ENCODE assay signal across 9 cellular contexts in the genomic region with DNA sequence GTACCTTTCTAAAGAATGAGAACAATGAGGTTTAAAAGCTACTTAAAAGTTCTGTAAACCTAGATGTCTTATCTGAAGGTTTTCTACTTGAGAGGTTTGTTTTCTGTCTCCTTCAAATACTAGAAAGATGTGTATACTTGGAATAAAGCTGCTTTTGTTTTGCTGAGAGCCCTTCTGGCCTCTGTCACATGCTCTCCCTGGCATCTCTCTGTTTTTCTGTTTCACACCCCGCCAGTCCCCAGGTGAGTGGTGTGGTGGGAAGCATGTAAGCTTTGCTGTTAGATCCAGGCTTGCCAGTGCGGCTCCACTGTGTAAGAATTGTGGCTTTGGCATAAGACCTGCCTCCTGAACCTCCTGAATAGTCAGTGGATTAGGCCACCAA. TPM values are rescaled to one million over a fixed set of nuclear protein-coding genes. Genes with fewer than 3 reads are reported as not detected.
DNase-seq lines count a peak whose midpoint lies in the region; ATAC-seq and TF ChIP-seq lines count a peak whose summit lies in the region.
"Had no signal": no experiment of that assay in that cellular context is flagged by ENCODE, and none has a peak within 500 bp of the region (broad histone marks: within the 10 kb centered on the region; RNA-seq: fewer than 3 reads in every experiment).

No MANE protein-coding gene starts in this region.

- peak overlapping the region; percentile 8 to 77 for H3K27ac Mint-ChIP-seq in activated naive CD4-positive, alpha-beta T cell treated with anti-CD3 and anti-CD28 coated beads, Interleukin-2, amount 50 U/mL, for 72 hours
- 0 out of 2 replicates have a peak overlapping the region, but pooled peaks have one; percentile 13 for H3K27ac Mint-ChIP-seq in WTC11

- POLR2A ChIA-PET in WTC11 (lab: Charles Lee) = no interaction called here

- H3K36me3 Mint-ChIP-seq in activated naive CD4-positive, alpha-beta T cell treated with anti-CD3 and anti-CD28 coated beads, Interleukin-2, amount 50 U/mL, for 72 hours = peaks cover 31 to 52% of the 10 kb centered on the region in 2 donors
- H3K36me3 Mint-ChIP-seq in WTC11 = peaks cover 38% of the 10 kb centered on the region

- H3K4me1 Mint-ChIP-seq in WTC11 = peaks cover 37% of the 10 kb centered on the region

- TF ChIP-seq CTCF in WTC11 (IDR thresholded peaks at IDR 0.05) = no peak

- CTCF ChIA-PET in WTC11 (lab: Charles Lee) = interaction anchor here (0.5 to 1.3 kb wide), 2 partner anchors 97 to 123 kb away, joined by 3 to 4 read pairs; no protein-coding TSS in a partner anchor

- no peaks in the 10 kb centered on the region for H3K9me3 Mint-ChIP-seq in activated naive CD4-positive, alpha-beta T cell treated with anti-CD3 and anti-CD28 coated beads, Interleukin-2, amount 50 U/mL, for 72 hours
- no peaks in the 10 kb centered on the region for H3K9me3 Mint-ChIP-seq in WTC11

- peak in 1 of 2 donors; percentile 53 for ATAC-seq in activated naive CD4-positive, alpha-beta T cell treated with anti-CD3 and anti-CD28 coated beads, Interleukin-2, amount 50 U/mL, for 72 hours
- ATAC-seq in HG02973 (IDR thresholded peaks at IDR 0.05; ENCODE audit: unreplicated experiment) (peak; percentile 48), WTC11 (peak; percentile 72)
- ATAC-seq: heart right ventricle had no signal

- H3K27me3 Mint-ChIP-seq in WTC11 (ENCODE audit: low read depth) = no peaks in the 10 kb centered on the region

- no peak overlapping the region for H3K4me3 Mint-ChIP-seq in WTC11

- DNase-seq in activated naive CD4-positive, alpha-beta T cell treated with anti-CD3 and anti-CD28 coated beads, Interleukin-2, amount 50 U/mL, for 72 hours (ENCODE audit: low spot score in 2 of 2) = no peak
- no peak for DNase-seq in activated naive CD4-positive, alpha-beta T cell treated with anti-CD3 and anti-CD28 coated beads, Interleukin-2, amount 50 U/mL, for 16 hours
- DNase-seq in WTC11 (ENCODE audit: low spot score) (no peak), superior temporal gyrus (ENCODE audit: extremely low spot score) (peak; percentile 86), ureter (ENCODE audit: low spot score) (no peak), kidney tubule cell (ENCODE audit: low spot score) (no peak), glomerular visceral epithelial cell (ENCODE audit: extremely low spot score) (no peak)
- DNase-seq: heart right ventricle had no signal

TF ChIP-seq in WTC11, 78 proteins besides CTCF, POLR2A, EP300 and RAD21 (continues in another document):
- TF ChIP-seq RELA (CRISPR knock-in tag; IDR thresholded peaks at IDR 0.05; ENCODE audit: borderline replicate concordance) (no peak), TEAD4 (CRISPR knock-in tag; IDR thresholded peaks at IDR 0.05) (no peak), NR3C1 (CRISPR knock-in tag; conservative IDR thresholded peaks at IDR 0.05; ENCODE audit: low read depth) (no peak), CREM (CRISPR knock-in tag; IDR thresholded peaks at IDR 0.05) (no peak), CREB1 (CRISPR knock-in tag; IDR thresholded peaks at IDR 0.05) (no peak), ZNF396 (CRISPR knock-in tag; IDR thresholded peaks at IDR 0.05; ENCODE audit: borderline replicate concordance) (no peak), MYBL2 (CRISPR knock-in tag; IDR thresholded peaks at IDR 0.05) (no peak), ELF4 (CRISPR knock-in tag; IDR thresholded peaks at IDR 0.05; ENCODE audit: low read depth) (no peak), FOXK1 (CRISPR knock-in tag; IDR thresholded peaks at IDR 0.05) (no peak), NFATC4 (CRISPR knock-in tag; IDR thresholded peaks at IDR 0.05) (no peak), PRRX2 (CRISPR knock-in tag; IDR thresholded peaks at IDR 0.05) (no peak)
- TF ChIP-seq, protein P1, sequence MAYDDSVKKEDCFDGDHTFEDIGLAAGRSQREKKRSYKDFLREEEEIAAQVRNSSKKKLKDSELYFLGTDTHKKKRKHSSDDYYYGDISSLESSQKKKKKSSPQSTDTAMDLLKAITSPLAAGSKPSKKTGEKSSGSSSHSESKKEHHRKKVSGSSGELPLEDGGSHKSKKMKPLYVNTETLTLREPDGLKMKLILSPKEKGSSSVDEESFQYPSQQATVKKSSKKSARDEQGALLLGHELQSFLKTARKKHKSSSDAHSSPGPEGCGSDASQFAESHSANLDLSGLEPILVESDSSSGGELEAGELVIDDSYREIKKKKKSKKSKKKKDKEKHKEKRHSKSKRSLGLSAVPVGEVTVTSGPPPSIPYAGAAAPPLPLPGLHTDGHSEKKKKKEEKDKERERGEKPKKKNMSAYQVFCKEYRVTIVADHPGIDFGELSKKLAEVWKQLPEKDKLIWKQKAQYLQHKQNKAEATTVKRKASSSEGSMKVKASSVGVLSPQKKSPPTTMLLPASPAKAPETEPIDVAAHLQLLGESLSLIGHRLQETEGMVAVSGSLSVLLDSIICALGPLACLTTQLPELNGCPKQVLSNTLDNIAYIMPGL (CRISPR knock-in tag; IDR thresholded peaks at IDR 0.05) = no peak
- TF ChIP-seq, protein P2, sequence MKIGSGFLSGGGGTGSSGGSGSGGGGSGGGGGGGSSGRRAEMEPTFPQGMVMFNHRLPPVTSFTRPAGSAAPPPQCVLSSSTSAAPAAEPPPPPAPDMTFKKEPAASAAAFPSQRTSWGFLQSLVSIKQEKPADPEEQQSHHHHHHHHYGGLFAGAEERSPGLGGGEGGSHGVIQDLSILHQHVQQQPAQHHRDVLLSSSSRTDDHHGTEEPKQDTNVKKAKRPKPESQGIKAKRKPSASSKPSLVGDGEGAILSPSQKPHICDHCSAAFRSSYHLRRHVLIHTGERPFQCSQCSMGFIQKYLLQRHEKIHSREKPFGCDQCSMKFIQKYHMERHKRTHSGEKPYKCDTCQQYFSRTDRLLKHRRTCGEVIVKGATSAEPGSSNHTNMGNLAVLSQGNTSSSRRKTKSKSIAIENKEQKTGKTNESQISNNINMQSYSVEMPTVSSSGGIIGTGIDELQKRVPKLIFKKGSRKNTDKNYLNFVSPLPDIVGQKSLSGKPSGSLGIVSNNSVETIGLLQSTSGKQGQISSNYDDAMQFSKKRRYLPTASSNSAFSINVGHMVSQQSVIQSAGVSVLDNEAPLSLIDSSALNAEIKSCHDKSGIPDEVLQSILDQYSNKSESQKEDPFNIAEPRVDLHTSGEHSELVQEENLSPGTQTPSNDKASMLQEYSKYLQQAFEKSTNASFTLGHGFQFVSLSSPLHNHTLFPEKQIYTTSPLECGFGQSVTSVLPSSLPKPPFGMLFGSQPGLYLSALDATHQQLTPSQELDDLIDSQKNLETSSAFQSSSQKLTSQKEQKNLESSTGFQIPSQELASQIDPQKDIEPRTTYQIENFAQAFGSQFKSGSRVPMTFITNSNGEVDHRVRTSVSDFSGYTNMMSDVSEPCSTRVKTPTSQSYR (CRISPR knock-in tag; IDR thresholded peaks at IDR 0.05) = no peak
- TF ChIP-seq, protein P3, sequence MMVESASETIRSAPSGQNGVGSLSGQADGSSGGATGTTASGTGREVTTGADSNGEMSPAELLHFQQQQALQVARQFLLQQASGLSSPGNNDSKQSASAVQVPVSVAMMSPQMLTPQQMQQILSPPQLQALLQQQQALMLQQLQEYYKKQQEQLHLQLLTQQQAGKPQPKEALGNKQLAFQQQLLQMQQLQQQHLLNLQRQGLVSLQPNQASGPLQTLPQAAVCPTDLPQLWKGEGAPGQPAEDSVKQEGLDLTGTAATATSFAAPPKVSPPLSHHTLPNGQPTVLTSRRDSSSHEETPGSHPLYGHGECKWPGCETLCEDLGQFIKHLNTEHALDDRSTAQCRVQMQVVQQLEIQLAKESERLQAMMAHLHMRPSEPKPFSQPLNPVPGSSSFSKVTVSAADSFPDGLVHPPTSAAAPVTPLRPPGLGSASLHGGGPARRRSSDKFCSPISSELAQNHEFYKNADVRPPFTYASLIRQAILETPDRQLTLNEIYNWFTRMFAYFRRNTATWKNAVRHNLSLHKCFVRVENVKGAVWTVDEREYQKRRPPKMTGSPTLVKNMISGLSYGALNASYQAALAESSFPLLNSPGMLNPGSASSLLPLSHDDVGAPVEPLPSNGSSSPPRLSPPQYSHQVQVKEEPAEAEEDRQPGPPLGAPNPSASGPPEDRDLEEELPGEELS (CRISPR knock-in tag; IDR thresholded peaks at IDR 0.05) = no peak
- TF ChIP-seq, protein P4, sequence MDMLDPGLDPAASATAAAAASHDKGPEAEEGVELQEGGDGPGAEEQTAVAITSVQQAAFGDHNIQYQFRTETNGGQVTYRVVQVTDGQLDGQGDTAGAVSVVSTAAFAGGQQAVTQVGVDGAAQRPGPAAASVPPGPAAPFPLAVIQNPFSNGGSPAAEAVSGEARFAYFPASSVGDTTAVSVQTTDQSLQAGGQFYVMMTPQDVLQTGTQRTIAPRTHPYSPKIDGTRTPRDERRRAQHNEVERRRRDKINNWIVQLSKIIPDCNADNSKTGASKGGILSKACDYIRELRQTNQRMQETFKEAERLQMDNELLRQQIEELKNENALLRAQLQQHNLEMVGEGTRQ (CRISPR knock-in tag; IDR thresholded peaks at IDR 0.05) = no peak
- TF ChIP-seq, protein P5, sequence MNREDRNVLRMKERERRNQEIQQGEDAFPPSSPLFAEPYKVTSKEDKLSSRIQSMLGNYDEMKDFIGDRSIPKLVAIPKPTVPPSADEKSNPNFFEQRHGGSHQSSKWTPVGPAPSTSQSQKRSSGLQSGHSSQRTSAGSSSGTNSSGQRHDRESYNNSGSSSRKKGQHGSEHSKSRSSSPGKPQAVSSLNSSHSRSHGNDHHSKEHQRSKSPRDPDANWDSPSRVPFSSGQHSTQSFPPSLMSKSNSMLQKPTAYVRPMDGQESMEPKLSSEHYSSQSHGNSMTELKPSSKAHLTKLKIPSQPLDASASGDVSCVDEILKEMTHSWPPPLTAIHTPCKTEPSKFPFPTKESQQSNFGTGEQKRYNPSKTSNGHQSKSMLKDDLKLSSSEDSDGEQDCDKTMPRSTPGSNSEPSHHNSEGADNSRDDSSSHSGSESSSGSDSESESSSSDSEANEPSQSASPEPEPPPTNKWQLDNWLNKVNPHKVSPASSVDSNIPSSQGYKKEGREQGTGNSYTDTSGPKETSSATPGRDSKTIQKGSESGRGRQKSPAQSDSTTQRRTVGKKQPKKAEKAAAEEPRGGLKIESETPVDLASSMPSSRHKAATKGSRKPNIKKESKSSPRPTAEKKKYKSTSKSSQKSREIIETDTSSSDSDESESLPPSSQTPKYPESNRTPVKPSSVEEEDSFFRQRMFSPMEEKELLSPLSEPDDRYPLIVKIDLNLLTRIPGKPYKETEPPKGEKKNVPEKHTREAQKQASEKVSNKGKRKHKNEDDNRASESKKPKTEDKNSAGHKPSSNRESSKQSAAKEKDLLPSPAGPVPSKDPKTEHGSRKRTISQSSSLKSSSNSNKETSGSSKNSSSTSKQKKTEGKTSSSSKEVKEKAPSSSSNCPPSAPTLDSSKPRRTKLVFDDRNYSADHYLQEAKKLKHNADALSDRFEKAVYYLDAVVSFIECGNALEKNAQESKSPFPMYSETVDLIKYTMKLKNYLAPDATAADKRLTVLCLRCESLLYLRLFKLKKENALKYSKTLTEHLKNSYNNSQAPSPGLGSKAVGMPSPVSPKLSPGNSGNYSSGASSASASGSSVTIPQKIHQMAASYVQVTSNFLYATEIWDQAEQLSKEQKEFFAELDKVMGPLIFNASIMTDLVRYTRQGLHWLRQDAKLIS (CRISPR knock-in tag; IDR thresholded peaks at IDR 0.05; ENCODE audit: borderline replicate concordance) = no peak

RNA-seq across cellular contexts. Expression of a gene that starts 56.8 kb away (rescaled TPM):
- total RNA-seq in activated naive CD4-positive, alpha-beta T cell treated with anti-CD3 and anti-CD28 coated beads, Interleukin-2, amount 50 U/mL, for 72 hours = 10 to 100 TPM; 27.6 to 35.0 TPM
- total RNA-seq in WTC11 (2021) (28.0 to 35.0 TPM (median 29.1 TPM) in 3 replicates), ureter (45.8 TPM)
